Comparison of ENCODE assay signal across 1 cellular context in genomic region chr5:36897616-36898015, GRCh38.
TF ChIP-seq lines count a peak whose summit lies in the region.

No MANE protein-coding gene starts in this region.

TF ChIP-seq in SK-N-SH treated with all-trans-retinoic acid at 6 μM for 48 hours, 23 proteins besides CTCF, POLR2A, EP300 and RAD21 (continued from another document):
- TF ChIP-seq, protein P1, sequence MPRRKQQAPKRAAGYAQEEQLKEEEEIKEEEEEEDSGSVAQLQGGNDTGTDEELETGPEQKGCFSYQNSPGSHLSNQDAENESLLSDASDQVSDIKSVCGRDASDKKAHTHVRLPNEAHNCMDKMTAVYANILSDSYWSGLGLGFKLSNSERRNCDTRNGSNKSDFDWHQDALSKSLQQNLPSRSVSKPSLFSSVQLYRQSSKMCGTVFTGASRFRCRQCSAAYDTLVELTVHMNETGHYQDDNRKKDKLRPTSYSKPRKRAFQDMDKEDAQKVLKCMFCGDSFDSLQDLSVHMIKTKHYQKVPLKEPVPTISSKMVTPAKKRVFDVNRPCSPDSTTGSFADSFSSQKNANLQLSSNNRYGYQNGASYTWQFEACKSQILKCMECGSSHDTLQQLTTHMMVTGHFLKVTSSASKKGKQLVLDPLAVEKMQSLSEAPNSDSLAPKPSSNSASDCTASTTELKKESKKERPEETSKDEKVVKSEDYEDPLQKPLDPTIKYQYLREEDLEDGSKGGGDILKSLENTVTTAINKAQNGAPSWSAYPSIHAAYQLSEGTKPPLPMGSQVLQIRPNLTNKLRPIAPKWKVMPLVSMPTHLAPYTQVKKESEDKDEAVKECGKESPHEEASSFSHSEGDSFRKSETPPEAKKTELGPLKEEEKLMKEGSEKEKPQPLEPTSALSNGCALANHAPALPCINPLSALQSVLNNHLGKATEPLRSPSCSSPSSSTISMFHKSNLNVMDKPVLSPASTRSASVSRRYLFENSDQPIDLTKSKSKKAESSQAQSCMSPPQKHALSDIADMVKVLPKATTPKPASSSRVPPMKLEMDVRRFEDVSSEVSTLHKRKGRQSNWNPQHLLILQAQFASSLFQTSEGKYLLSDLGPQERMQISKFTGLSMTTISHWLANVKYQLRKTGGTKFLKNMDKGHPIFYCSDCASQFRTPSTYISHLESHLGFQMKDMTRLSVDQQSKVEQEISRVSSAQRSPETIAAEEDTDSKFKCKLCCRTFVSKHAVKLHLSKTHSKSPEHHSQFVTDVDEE (CRISPR knock-in tag; IDR thresholded peaks at IDR 0.05): no peak
- no peak for TF ChIP-seq BACH2 (CRISPR knock-in tag; IDR thresholded peaks at IDR 0.05; ENCODE audit: borderline replicate concordance)
- no peak for TF ChIP-seq ARNTL (CRISPR knock-in tag; IDR thresholded peaks at IDR 0.05; ENCODE audit: borderline replicate concordance, low read depth)
- no peak for TF ChIP-seq ISL1 (CRISPR knock-in tag; IDR thresholded peaks at IDR 0.05)
- TF ChIP-seq ZFP30 (CRISPR knock-in tag; IDR thresholded peaks at IDR 0.05): no peak
- TF ChIP-seq CSDC2 (CRISPR knock-in tag; IDR thresholded peaks at IDR 0.05): no peak
- TF ChIP-seq, protein P2, sequence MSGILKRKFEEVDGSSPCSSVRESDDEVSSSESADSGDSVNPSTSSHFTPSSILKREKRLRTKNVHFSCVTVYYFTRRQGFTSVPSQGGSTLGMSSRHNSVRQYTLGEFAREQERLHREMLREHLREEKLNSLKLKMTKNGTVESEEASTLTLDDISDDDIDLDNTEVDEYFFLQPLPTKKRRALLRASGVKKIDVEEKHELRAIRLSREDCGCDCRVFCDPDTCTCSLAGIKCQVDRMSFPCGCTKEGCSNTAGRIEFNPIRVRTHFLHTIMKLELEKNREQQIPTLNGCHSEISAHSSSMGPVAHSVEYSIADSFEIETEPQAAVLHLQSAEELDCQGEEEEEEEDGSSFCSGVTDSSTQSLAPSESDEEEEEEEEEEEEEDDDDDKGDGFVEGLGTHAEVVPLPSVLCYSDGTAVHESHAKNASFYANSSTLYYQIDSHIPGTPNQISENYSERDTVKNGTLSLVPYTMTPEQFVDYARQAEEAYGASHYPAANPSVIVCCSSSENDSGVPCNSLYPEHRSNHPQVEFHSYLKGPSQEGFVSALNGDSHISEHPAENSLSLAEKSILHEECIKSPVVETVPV (CRISPR knock-in tag; IDR thresholded peaks at IDR 0.05): no peak
- TF ChIP-seq, protein P3, sequence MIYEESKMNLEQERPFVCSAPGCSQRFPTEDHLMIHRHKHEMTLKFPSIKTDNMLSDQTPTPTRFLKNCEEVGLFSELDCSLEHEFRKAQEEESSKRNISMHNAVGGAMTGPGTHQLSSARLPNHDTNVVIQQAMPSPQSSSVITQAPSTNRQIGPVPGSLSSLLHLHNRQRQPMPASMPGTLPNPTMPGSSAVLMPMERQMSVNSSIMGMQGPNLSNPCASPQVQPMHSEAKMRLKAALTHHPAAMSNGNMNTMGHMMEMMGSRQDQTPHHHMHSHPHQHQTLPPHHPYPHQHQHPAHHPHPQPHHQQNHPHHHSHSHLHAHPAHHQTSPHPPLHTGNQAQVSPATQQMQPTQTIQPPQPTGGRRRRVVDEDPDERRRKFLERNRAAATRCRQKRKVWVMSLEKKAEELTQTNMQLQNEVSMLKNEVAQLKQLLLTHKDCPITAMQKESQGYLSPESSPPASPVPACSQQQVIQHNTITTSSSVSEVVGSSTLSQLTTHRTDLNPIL (CRISPR knock-in tag; IDR thresholded peaks at IDR 0.05; ENCODE audit: low read depth): no peak
